31 cellular contexts compared by ENCODE assay signal in genomic region chr10:128305601-128306345, GRCh38.
"Had no signal": no experiment of that assay in that cellular context is flagged by ENCODE, and none has a peak within 500 bp of the region (broad histone marks: within the 10 kb centered on the region; RNA-seq: fewer than 3 reads in every experiment).

No MANE protein-coding gene starts in this region.

- ATAC-seq: naive thymus-derived CD8-positive, alpha-beta T cell; natural killer cell treated with Interleukin-12 subunit alpha and Interleukin-12 subunit beta and Interleukin-15 and Interleukin-18, amount 100 ng/mL, for 72 hours; pancreas; right lobe of liver; stimulated activated memory B cell treated with anti-CD40 and anti-IgM and Interleukin-4, amounts not matched to agents 10 μg/mL and 1 μg/mL and 100 μg/mL, for 72 hours; stimulated activated naive CD8-positive, alpha-beta T cell treated with anti-CD3 and anti-CD28 coated beads, Interleukin-15, amount 100 ng/mL, for 72 hours; stimulated activated naive CD8-positive, alpha-beta T cell treated with anti-CD3 and anti-CD28 coated beads, Interleukin-15, Interleukin-2, amounts not matched to agents 100 U/mL and 50 U/mL, for 24 hours; upper lobe of right lung had no signal

- H3K27ac ChIP-seq: neutrophil, pancreas, prostate gland, right atrium auricular region, right lobe of liver, skin epidermis, spleen, suprapubic skin, testis, tibial artery, transverse colon, upper lobe of right lung, uterus had no signal

- H3K27me3 ChIP-seq: neutrophil, right atrium auricular region, right lobe of liver, testis, tibial artery, transverse colon, upper lobe of right lung, uterus had no signal

- H3K9me3 ChIP-seq: neutrophil, pancreas, prostate gland, right atrium auricular region, right lobe of liver, suprapubic skin, testis, tibial artery, transverse colon, upper lobe of right lung, uterus had no signal

- H3K27me3 Mint-ChIP-seq: natural killer cell treated with Interleukin-12 subunit alpha and Interleukin-12 subunit beta and Interleukin-15 and Interleukin-18, amount 100 ng/mL, for 72 hours; stimulated activated memory B cell treated with anti-CD40 and anti-IgM and Interleukin-4, amounts not matched to agents 10 μg/mL and 1 μg/mL and 100 μg/mL, for 72 hours; type B pancreatic cell had no signal

- H3K36me3 ChIP-seq: neutrophil, pancreas, prostate gland, right atrium auricular region, right lobe of liver, spleen, suprapubic skin, tibial artery, transverse colon, upper lobe of right lung, uterus had no signal

- H3K36me3 Mint-ChIP-seq: naive thymus-derived CD8-positive, alpha-beta T cell; natural killer cell treated with Interleukin-12 subunit alpha and Interleukin-12 subunit beta and Interleukin-15 and Interleukin-18, amount 100 ng/mL, for 72 hours; stimulated activated memory B cell treated with anti-CD40 and anti-IgM and Interleukin-4, amounts not matched to agents 10 μg/mL and 1 μg/mL and 100 μg/mL, for 72 hours had no signal

- DNase-seq: naive thymus-derived CD8-positive, alpha-beta T cell; nephron progenitor cell; nucleus accumbens; pancreas; retina; right lobe of liver; spleen; stimulated activated CD4-positive, alpha-beta T cell treated with anti-CD3 and anti-CD28 coated beads, Interleukin-12 subunit alpha, Interleukin-12 subunit beta, amount 100 ng/mL, for 4 hours; stimulated activated CD4-positive, alpha-beta T cell treated with anti-CD3 and anti-CD28 coated beads, Interleukin-1b, Interleukin-23, amount 100 ng/mL, for 48 hours; stimulated activated CD4-positive, alpha-beta T cell treated with anti-CD3 and anti-CD28 coated beads, Interleukin-4, amount 100 ng/mL, for 1 hour; stimulated activated CD4-positive, alpha-beta T cell treated with anti-CD3 and anti-CD28 coated beads, Interleukin-4, amount 100 ng/mL, for 4 hours; stimulated activated CD8-positive, alpha-beta memory T cell treated with anti-CD3 and anti-CD28 coated beads, Interleukin-4, amount 100 ng/mL, for 48 hours; stimulated activated naive CD4-positive, alpha-beta T cell; stimulated activated naive CD8-positive, alpha-beta T cell treated with anti-CD3 and anti-CD28 coated beads, Interleukin-15, amount 100 ng/mL, for 72 hours; stimulated activated naive CD8-positive, alpha-beta T cell treated with anti-CD3 and anti-CD28 coated beads, Interleukin-15, Interleukin-2, amounts not matched to agents 100 U/mL and 50 U/mL, for 24 hours; substantia nigra; testis; transverse colon; upper lobe of right lung; uterus had no signal

- H3K4me3 Mint-ChIP-seq: naive thymus-derived CD8-positive, alpha-beta T cell; natural killer cell treated with Interleukin-12 subunit alpha and Interleukin-12 subunit beta and Interleukin-15 and Interleukin-18, amount 100 ng/mL, for 72 hours; nephron progenitor cell; neural crest cell; stimulated activated memory B cell treated with anti-CD40 and anti-IgM and Interleukin-4, amounts not matched to agents 10 μg/mL and 1 μg/mL and 100 μg/mL, for 72 hours; stimulated activated naive CD8-positive, alpha-beta T cell treated with anti-CD3 and anti-CD28 coated beads, Interleukin-15, amount 100 ng/mL, for 72 hours; type B pancreatic cell had no signal

- H3K4me3 ChIP-seq: pancreas, prostate gland, right atrium auricular region, right lobe of liver, skin epidermis, smooth muscle cell, spleen, suprapubic skin, testis, tibial artery, transverse colon, upper lobe of right lung, uterus had no signal

- H3K27ac Mint-ChIP-seq: naive thymus-derived CD8-positive, alpha-beta T cell; natural killer cell treated with Interleukin-12 subunit alpha and Interleukin-12 subunit beta and Interleukin-15 and Interleukin-18, amount 100 ng/mL, for 72 hours; nephron progenitor cell; stimulated activated memory B cell treated with anti-CD40 and anti-IgM and Interleukin-4, amounts not matched to agents 10 μg/mL and 1 μg/mL and 100 μg/mL, for 72 hours; type B pancreatic cell had no signal

- H3K9me3 Mint-ChIP-seq: natural killer cell treated with Interleukin-12 subunit alpha and Interleukin-12 subunit beta and Interleukin-15 and Interleukin-18, amount 100 ng/mL, for 72 hours had no signal

- H3K4me2 ChIP-seq: smooth muscle cell had no signal

- H3K4me1 Mint-ChIP-seq: naive thymus-derived CD8-positive, alpha-beta T cell; stimulated activated memory B cell treated with anti-CD40 and anti-IgM and Interleukin-4, amounts not matched to agents 10 μg/mL and 1 μg/mL and 100 μg/mL, for 72 hours; stimulated activated naive CD8-positive, alpha-beta T cell treated with anti-CD3 and anti-CD28 coated beads, Interleukin-15, amount 100 ng/mL, for 72 hours had no signal

- H3K4me1 ChIP-seq: pancreas, prostate gland, right atrium auricular region, right lobe of liver, spleen, suprapubic skin, testis, tibial artery, transverse colon, upper lobe of right lung, uterus had no signal
